ENCODE assay signal across 1 cellular context in the genomic region with DNA sequence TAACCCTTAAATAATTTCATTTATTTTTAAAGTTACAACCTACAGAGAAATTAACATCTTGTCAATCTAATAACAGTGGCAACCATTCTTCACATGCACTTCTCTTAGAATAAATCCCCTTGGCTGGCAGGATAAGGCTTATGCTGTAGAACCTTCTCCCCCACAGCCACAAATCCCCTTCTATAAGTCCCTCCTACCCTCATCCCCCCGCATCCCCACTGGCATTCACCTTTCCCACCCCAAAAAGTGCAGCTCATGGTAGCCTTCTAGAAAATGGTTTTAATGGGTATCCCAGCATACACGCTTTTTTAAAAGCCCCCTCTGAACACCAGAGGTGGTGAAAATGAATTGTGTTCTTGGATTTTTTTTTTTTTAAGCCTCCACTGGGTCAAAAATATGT.
A peak's percentile ranks its signal among the peaks of the same experiment; 100 is the strongest.
TF ChIP-seq lines count a peak whose summit lies in the region.

No MANE protein-coding gene starts in this region.

TF ChIP-seq in K562, 482 proteins besides CTCF, POLR2A, EP300 and RAD21:
- TF ChIP-seq, protein P1, sequence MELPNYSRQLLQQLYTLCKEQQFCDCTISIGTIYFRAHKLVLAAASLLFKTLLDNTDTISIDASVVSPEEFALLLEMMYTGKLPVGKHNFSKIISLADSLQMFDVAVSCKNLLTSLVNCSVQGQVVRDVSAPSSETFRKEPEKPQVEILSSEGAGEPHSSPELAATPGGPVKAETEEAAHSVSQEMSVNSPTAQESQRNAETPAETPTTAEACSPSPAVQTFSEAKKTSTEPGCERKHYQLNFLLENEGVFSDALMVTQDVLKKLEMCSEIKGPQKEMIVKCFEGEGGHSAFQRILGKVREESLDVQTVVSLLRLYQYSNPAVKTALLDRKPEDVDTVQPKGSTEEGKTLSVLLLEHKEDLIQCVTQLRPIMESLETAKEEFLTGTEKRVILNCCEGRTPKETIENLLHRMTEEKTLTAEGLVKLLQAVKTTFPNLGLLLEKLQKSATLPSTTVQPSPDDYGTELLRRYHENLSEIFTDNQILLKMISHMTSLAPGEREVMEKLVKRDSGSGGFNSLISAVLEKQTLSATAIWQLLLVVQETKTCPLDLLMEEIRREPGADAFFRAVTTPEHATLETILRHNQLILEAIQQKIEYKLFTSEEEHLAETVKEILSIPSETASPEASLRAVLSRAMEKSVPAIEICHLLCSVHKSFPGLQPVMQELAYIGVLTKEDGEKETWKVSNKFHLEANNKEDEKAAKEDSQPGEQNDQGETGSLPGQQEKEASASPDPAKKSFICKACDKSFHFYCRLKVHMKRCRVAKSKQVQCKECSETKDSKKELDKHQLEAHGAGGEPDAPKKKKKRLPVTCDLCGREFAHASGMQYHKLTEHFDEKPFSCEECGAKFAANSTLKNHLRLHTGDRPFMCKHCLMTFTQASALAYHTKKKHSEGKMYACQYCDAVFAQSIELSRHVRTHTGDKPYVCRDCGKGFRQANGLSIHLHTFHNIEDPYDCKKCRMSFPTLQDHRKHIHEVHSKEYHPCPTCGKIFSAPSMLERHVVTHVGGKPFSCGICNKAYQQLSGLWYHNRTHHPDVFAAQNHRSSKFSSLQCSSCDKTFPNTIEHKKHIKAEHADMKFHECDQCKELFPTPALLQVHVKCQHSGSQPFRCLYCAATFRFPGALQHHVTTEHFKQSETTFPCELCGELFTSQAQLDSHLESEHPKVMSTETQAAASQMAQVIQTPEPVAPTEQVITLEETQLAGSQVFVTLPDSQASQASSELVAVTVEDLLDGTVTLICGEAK (IDR thresholded peaks at IDR 0.05) = no peak
- TF ChIP-seq, protein P1 (CRISPR knock-in tag; IDR thresholded peaks at IDR 0.05) = no peak
- peak; percentile 44; the same call in 1 of the 2 replicates for TF ChIP-seq POLR2AphosphoS2 (IDR thresholded peaks at IDR 0.05; ENCODE audit: low read length)
